In genomic region chr20:24473435-24473834, GRCh38 we compare ENCODE assay signal across 16 cellular contexts. TPM values are rescaled to one million over a fixed set of nuclear protein-coding genes. Genes with fewer than 3 reads are reported as not detected.
DNase-seq lines count a peak whose midpoint lies in the region; ATAC-seq, FAIRE-seq and TF ChIP-seq lines count a peak whose summit lies in the region.
"Had no signal": no experiment of that assay in that cellular context is flagged by ENCODE, and none has a peak within 500 bp of the region (broad histone marks: within the 10 kb centered on the region; RNA-seq: fewer than 3 reads in every experiment).

No MANE protein-coding gene starts in this region.

- H3K4me1 ChIP-seq in A549 (peaks cover 34% of the 10 kb centered on the region; the same call in 2 of the 3 replicates), H1 (replicated peaks in 1 of 4; ENCODE audit: control insufficient read depth in 3 of 4, insufficient read depth in 4 of 4, low read length in 3 of 4) (peaks cover under 1 to 9% (median 6%) of the 10 kb centered on the region in 4 experiments; a peak in 6 of 7 replicates), Karpas-422 (ENCODE audit: low read length) (no peaks in the 10 kb centered on the region)
- H3K4me1 ChIP-seq: BE2C had no signal

- H3K27ac Mint-ChIP-seq in activated CD4-positive, alpha-beta T cell treated with anti-CD3 and anti-CD28 coated beads, Interleukin-2, amount 10 ng/mL, durations not matched to agents 24 days and 14 days, result no peak overlapping the region
- H3K27ac Mint-ChIP-seq: CD4-positive, alpha-beta memory T cell had no signal

- TF ChIP-seq RAD21 in A549 (conservative IDR thresholded peaks at IDR 0.05 in 1 of 2, IDR thresholded peaks at IDR 0.05 in 1 of 2), result no peak
- no peak for TF ChIP-seq RAD21 in H1 (IDR thresholded peaks at IDR 0.05 in 1 of 2, conservative IDR thresholded peaks at IDR 0.05 in 1 of 2; ENCODE audit: low read depth in 2 of 2, low read length in 2 of 2)

- CTCF ChIA-PET in A549 (lab: Yijun Ruan, JAX) (no interaction called here), H1 (lab: Charles Lee; ENCODE audit: partially characterized antibody) (interaction anchor here (0.9 kb wide), 1 partner anchor 10 kb away, joined by 3 read pairs; no protein-coding TSS in a partner anchor)

- no peak overlapping the region for H3K4me3 ChIP-seq in A549
- H3K4me3 ChIP-seq in H1 (ENCODE audit: extremely low read depth in 1 of 4, insufficient read depth in 2 of 4, low read depth in 3 of 4, low read length in 4 of 4), result no peak overlapping the region
- no peak overlapping the region for H3K4me3 ChIP-seq in Karpas-422 (ENCODE audit: low read length)

- TF ChIP-seq EP300 in A549 (IDR thresholded peaks at IDR 0.05) (no peak), H1 (IDR thresholded peaks at IDR 0.05; ENCODE audit: borderline replicate concordance in 1 of 2, low read depth in 2 of 2, low read length in 2 of 2) (no peak)

- H2BK5ac ChIP-seq in H1 (ENCODE audit: low read depth, low read length), result no peak overlapping the region

- 17% methylated on average over 5 of the region's 5 CpGs for WGBS in A549 (ENCODE audit: missing lambda C conversion rate)
- 78% methylated on average over 5 of the region's 5 CpGs; no CpG with 5 or more reads in 1 of the 2 experiments for WGBS in H1 (ENCODE audit: extremely low coverage in 1 of 2, insufficient coverage in 1 of 2, insufficient read length in 1 of 2, insufficient replicate concordance in 2 of 2, low coverage in 1 of 2, low lambda C conversion rate in 2 of 2, missing lambda C conversion rate in 1 of 2), 2 experiments

- H3K9me3 Mint-ChIP-seq in activated CD4-positive, alpha-beta T cell treated with anti-CD3 and anti-CD28 coated beads, Interleukin-2, amount 10 ng/mL, durations not matched to agents 24 days and 14 days, result no peaks in the 10 kb centered on the region
- H3K9me3 Mint-ChIP-seq: CD4-positive, alpha-beta memory T cell had no signal

- H2AFZ ChIP-seq in H1 (ENCODE audit: low read length) (no peak overlapping the region), Karpas-422 (ENCODE audit: low read length) (no peak overlapping the region)

- no peaks in the 10 kb centered on the region for H3K36me3 Mint-ChIP-seq in activated CD4-positive, alpha-beta T cell treated with anti-CD3 and anti-CD28 coated beads, Interleukin-2, amount 10 ng/mL, durations not matched to agents 24 days and 14 days (ENCODE audit: low read depth)
- H3K36me3 Mint-ChIP-seq: CD4-positive, alpha-beta memory T cell had no signal

- peak overlapping the region; percentile 32 to 47; a peak in 3 of 6 replicates for H3K27ac ChIP-seq in A549
- no peak overlapping the region for H3K27ac ChIP-seq in H1 (ENCODE audit: low read depth, low read length)
- no peak overlapping the region for H3K27ac ChIP-seq in Karpas-422 (ENCODE audit: low read length)
- H3K27ac ChIP-seq: C4-2B had no signal

- H3K79me2 ChIP-seq in H1 (ENCODE audit: control insufficient read depth in 1 of 2, insufficient read depth in 2 of 2, low read length in 2 of 2), result peaks cover 0 to 77% of the 10 kb centered on the region in 2 experiments; a peak in 3 of 4 replicates
- H3K79me2 ChIP-seq in Karpas-422 (ENCODE audit: low read length), result no peaks in the 10 kb centered on the region

- H3K56ac ChIP-seq in H1 (replicated peaks; ENCODE audit: insufficient read length, low read depth, low read length), result no peak overlapping the region

- H3K23me2 ChIP-seq in H1 (ENCODE audit: low read depth, low read length), result peaks cover 17% of the 10 kb centered on the region

- no peak overlapping the region for H4K5ac ChIP-seq in H1 (ENCODE audit: insufficient read length, low read depth, low read length)

- FAIRE-seq in A549 (lab: Jason Lieb, UNC) (no peak), H1 (lab: Jason Lieb, UNC) (peak; percentile 48)
- FAIRE-seq: GM19239 had no signal

- H2BK120ac ChIP-seq in H1 (replicated peaks; ENCODE audit: low read depth, low read length), result no peak overlapping the region

- H3K27me3 ChIP-seq in H1 (replicated peaks in 1 of 4; ENCODE audit: control insufficient read depth in 3 of 4, extremely low read depth in 1 of 4, insufficient read depth in 3 of 4, low read length in 3 of 4) (peaks cover 0 to 38% (median 22%) of the 10 kb centered on the region in 4 experiments; a peak in 5 of 7 replicates), Karpas-422 (ENCODE audit: low read length) (no peaks in the 10 kb centered on the region)

- no peaks in the 10 kb centered on the region; the same call in 1 of the 2 replicates for H3K79me1 ChIP-seq in H1 (ENCODE audit: low read depth, low read length)

- no peak overlapping the region for H3K23ac ChIP-seq in H1 (ENCODE audit: insufficient read length)

- POLR2A ChIA-PET in A549 (lab: Yijun Ruan, JAX) (no interaction called here), H1 (lab: Charles Lee; ENCODE audit: partially characterized antibody) (interaction anchor here (0.6 kb wide), 1 partner anchor 42 kb away, joined by 3 read pairs; no protein-coding TSS in a partner anchor)

- intact Hi-C loops in posterior vena cava (cut with DNase I), result no loop called here
- intact Hi-C loops in activated CD4-positive, alpha-beta T cell treated with anti-CD3 and anti-CD28 coated beads, Interleukin-2, amount 10 ng/mL, durations not matched to agents 24 days and 14 days (cut with micrococcal nuclease), result no loop called here

- H2BK15ac ChIP-seq in H1 (ENCODE audit: low read length), result no peak overlapping the region

- H3K18ac ChIP-seq in H1 (ENCODE audit: extremely low read depth, low read length), result no peak overlapping the region

- DNase-seq in A549 (ENCODE audit: low read depth in 1 of 2, low spot score in 1 of 2) (peak in 1 of 2 experiments; percentile 13), NCI-H526 (lab: John Stamatoyannopoulos, UW) (peak; percentile 11 to 44), H1 (ENCODE audit: low read depth in 1 of 2, low spot score in 2 of 2) (no peak), posterior vena cava (ENCODE audit: low spot score) (peak; percentile 49), NCI-H446 (lab: John Stamatoyannopoulos, UW) (no peak), Karpas-422 (no peak)
- no peak for DNase-seq in activated CD4-positive, alpha-beta T cell treated with anti-CD3 and anti-CD28 coated beads, Interleukin-2, amount 10 ng/mL, durations not matched to agents 24 days and 14 days
- DNase-seq: BE2C; CD4-positive, alpha-beta memory T cell; DND-41; GDM1; H7; IMR-90; KBM-7 had no signal

- no peaks in the 10 kb centered on the region for H3K4me1 Mint-ChIP-seq in activated CD4-positive, alpha-beta T cell treated with anti-CD3 and anti-CD28 coated beads, Interleukin-2, amount 10 ng/mL, durations not matched to agents 24 days and 14 days

- H4K20me1 ChIP-seq in H1 (replicated peaks in 1 of 2; ENCODE audit: control insufficient read depth in 1 of 2, insufficient read depth in 2 of 2, low read length in 2 of 2), result peaks cover 14 to 24% of the 10 kb centered on the region in 2 experiments
- H4K20me1 ChIP-seq in Karpas-422 (ENCODE audit: insufficient read depth, low read depth, low read length), result no peaks in the 10 kb centered on the region

- no peak overlapping the region for H4K91ac ChIP-seq in H1 (replicated peaks; ENCODE audit: insufficient read length, low read length)

- no peak overlapping the region for H3K4ac ChIP-seq in H1 (replicated peaks; ENCODE audit: insufficient read length, low read depth, low read length)

- H3K9ac ChIP-seq in H1 (replicated peaks in 1 of 4; ENCODE audit: extremely low read depth in 1 of 4, low read depth in 3 of 4, low read length in 3 of 4) (no peak overlapping the region), Karpas-422 (ENCODE audit: low read length) (no peak overlapping the region)

- peak in 1 of 2 experiments; percentile 21; a peak in 2 of 6 replicates for ATAC-seq in A549

- H3K27me3 Mint-ChIP-seq in activated CD4-positive, alpha-beta T cell treated with anti-CD3 and anti-CD28 coated beads, Interleukin-2, amount 10 ng/mL, durations not matched to agents 24 days and 14 days, result peaks cover 46% of the 10 kb centered on the region

- no peaks in the 10 kb centered on the region for H3K9me2 ChIP-seq in Karpas-422 (replicated peaks; ENCODE audit: insufficient read depth, low read length)

- no peak overlapping the region for H3K14ac ChIP-seq in H1 (ENCODE audit: insufficient read length)

- TF ChIP-seq CTCF in A549 (IDR thresholded peaks at IDR 0.05) (no peak), H1 (IDR thresholded peaks at IDR 0.05; ENCODE audit: control extremely low read depth in 1 of 3, insufficient read depth in 1 of 3, low read depth in 1 of 3, low read length in 3 of 3) (no peak)

- no peak overlapping the region for H2BK20ac ChIP-seq in H1 (ENCODE audit: low read length)

- H3K4me3 Mint-ChIP-seq in activated CD4-positive, alpha-beta T cell treated with anti-CD3 and anti-CD28 coated beads, Interleukin-2, amount 10 ng/mL, durations not matched to agents 24 days and 14 days, result no peak overlapping the region
- H3K4me3 Mint-ChIP-seq: CD4-positive, alpha-beta memory T cell had no signal

- TF ChIP-seq POLR2A in A549 (IDR thresholded peaks at IDR 0.05; ENCODE audit: low read length) (no peak), H1 (IDR thresholded peaks at IDR 0.05; ENCODE audit: control extremely low read depth in 1 of 2, low read depth in 2 of 2, low read length in 2 of 2) (no peak)

- H4K8ac ChIP-seq in H1 (ENCODE audit: extremely low read depth, insufficient read depth, low read length), result no peak overlapping the region

- H3K9me3 ChIP-seq in A549 (no peaks in the 10 kb centered on the region), H1 (ENCODE audit: insufficient read depth in 2 of 2, low read depth in 1 of 2, low read length in 1 of 2) (no peaks in the 10 kb centered on the region), Karpas-422 (ENCODE audit: low read length) (no peaks in the 10 kb centered on the region)
- H3K9me3 ChIP-seq: BE2C had no signal

- H3K36me3 ChIP-seq in H1 (ENCODE audit: control insufficient read depth in 2 of 4, insufficient read depth in 4 of 4, low read length in 3 of 4) (no peaks in the 10 kb centered on the region), Karpas-422 (ENCODE audit: insufficient read depth, low read length) (no peaks in the 10 kb centered on the region)
- H3K36me3 ChIP-seq: BE2C had no signal

- no peak overlapping the region for H2BK12ac ChIP-seq in H1 (ENCODE audit: low read depth, low read length)

- H2AK5ac ChIP-seq in H1 (ENCODE audit: low read depth, low read length), result no peak overlapping the region

- peak overlapping the region; percentile 52 for H3K4me2 ChIP-seq in A549
- H3K4me2 ChIP-seq in H1 (ENCODE audit: insufficient read depth in 1 of 2, low read depth in 2 of 2, low read length in 2 of 2), result no peak overlapping the region
- H3K4me2 ChIP-seq in Karpas-422 (ENCODE audit: low read depth, low read length, poor library complexity, severe bottlenecking), result no peak overlapping the region

RNA-seq across cellular contexts. Expression of gene SYNDIG1, which starts 4.0 kb away (rescaled TPM):
- polyA plus RNA-seq in A549 (2011; rRNA removed), result 0.96 and 1.1 TPM in 2 replicates
- 1.4 and 1.8 TPM in 2 replicates for polyA plus RNA-seq in A549 (2012; cell fraction: cytosol; rRNA removed)
- polyA plus RNA-seq in A549 (2012; cell fraction: nucleus; rRNA removed), result 1.6 and 1.8 TPM in 2 replicates
- polyA plus RNA-seq in A549 (2017; fragmentation: RNase III; extraction: RNeasy Plus Mini Kit Qiagen cat#74134 plus additional on column Dnase treatment), result 1.9 to 2.7 TPM (median 2.6 TPM) in 3 replicates
- polyA minus RNA-seq in A549 (2011; rRNA and poly(A)+ RNA removed), result 0.62 and 1.6 TPM in 2 replicates
- total RNA-seq in H1 (2021; fragmentation: NEBNext Ultra II Directional; extraction: Animal tissue kit (Norgen Biotek cat#: 25700)), result 5.9 and 6.5 TPM in 2 replicates
- polyA plus RNA-seq in H1 (2011; rRNA removed), result 7.8 and 9.1 TPM in 2 replicates
- polyA plus RNA-seq in H1 (2011; cell fraction: cytosol; rRNA removed), result 7.3 TPM
- 12.8 TPM for polyA plus RNA-seq in H1 (2011; cell fraction: nucleus; rRNA removed)
- polyA plus RNA-seq in H1 (2012, experiment 1 of 2), result 8.3 to 8.8 TPM (median 8.6 TPM) in 4 replicates
- polyA plus RNA-seq in H1 (2012, experiment 2 of 2), result 8.3 TPM
- polyA plus RNA-seq in H1 (2013, experiment 1 of 2), result 1.5 TPM
- polyA plus RNA-seq in H1 (2013, experiment 2 of 2), result 1.2 TPM
- 11.7 and 14.3 TPM in 2 replicates for polyA minus RNA-seq in H1 (2011; rRNA and poly(A)+ RNA removed)
- 4.0 TPM for polyA minus RNA-seq in H1 (2011; cell fraction: cytosol; rRNA and poly(A)+ RNA removed)
- 16.0 TPM for polyA minus RNA-seq in H1 (2011; cell fraction: nucleus; rRNA and poly(A)+ RNA removed)
- total RNA-seq in posterior vena cava, result 10 to 100 TPM; 11.3 to 22.5 TPM
- not detected in 2 replicates for total RNA-seq in Karpas-422 (2014; rRNA removed; shearing (Covaris generic); ENCODE audit: low replicate concordance)
- total RNA-seq in activated CD4-positive, alpha-beta T cell treated with anti-CD3 and anti-CD28 coated beads, Interleukin-2, amount 10 ng/mL, durations not matched to agents 24 days and 14 days, result not detected in 2 replicates
- total RNA-seq: CD4-positive, alpha-beta memory T cell; IMR-90 had no signal
- polyA plus RNA-seq: CD4-positive, alpha-beta memory T cell; IMR-90 had no signal

Comparison
In these comparisons a context has a peak if more than half of its experiments do, and no peak if none do; other contexts are left out.
1. DNase-seq: peak in NCI-H526 (2 of 2) and posterior vena cava (single experiment); none in H1 (0 of 2), NCI-H446 (0 of 2), Karpas-422 (single experiment) and activated CD4-positive, alpha-beta T cell treated with anti-CD3 and anti-CD28 coated beads, Interleukin-2, amount 10 ng/mL, durations not matched to agents 24 days and 14 days (single experiment).
2. H3K27ac ChIP-seq: peak in A549 (2 of 2); none in H1 (single experiment) and Karpas-422 (single experiment).